23 cellular contexts compared by ENCODE assay signal in genomic region chr20:39897781-39898466, GRCh38.
DNase-seq lines count a peak whose midpoint lies in the region; ATAC-seq lines count a peak whose summit lies in the region.
"Had no signal": no experiment of that assay in that cellular context is flagged by ENCODE, and none has a peak within 500 bp of the region (broad histone marks: within the 10 kb centered on the region; RNA-seq: fewer than 3 reads in every experiment).

No MANE protein-coding gene starts in this region.

- H3K9me3 Mint-ChIP-seq in activated naive CD4-positive, alpha-beta T cell treated with anti-CD3 and anti-CD28 coated beads for 36 hours: peaks cover 3% of the 10 kb centered on the region
- H3K9me3 Mint-ChIP-seq: activated naive CD8-positive, alpha-beta T cell treated with anti-CD3 and anti-CD28 coated beads for 36 hours; nephron progenitor cell; T-helper 2 cell treated with Interferon-gamma antibody and Interleukin-4, amounts not matched to agents 5 μg/mL and 100 μg/mL, for 36 hours had no signal

- peaks cover 25% of the 10 kb centered on the region for H3F3A ChIP-seq in GM23248 (ENCODE audit: insufficient read depth)

- H3K27me3 Mint-ChIP-seq in activated naive CD4-positive, alpha-beta T cell treated with anti-CD3 and anti-CD28 coated beads for 36 hours (ENCODE audit: low read depth): no peaks in the 10 kb centered on the region

- H3K4me3 ChIP-seq in ACC112 (ENCODE audit: low read depth, low read length): no peak overlapping the region
- H3K4me3 ChIP-seq in GM23248: no peak overlapping the region
- H3K4me3 ChIP-seq: ovary, PC-9, spleen, transverse colon had no signal

- H3K4me1 Mint-ChIP-seq in activated naive CD4-positive, alpha-beta T cell treated with anti-CD3 and anti-CD28 coated beads for 36 hours (ENCODE audit: low read depth): no peaks in the 10 kb centered on the region
- H3K4me1 Mint-ChIP-seq: activated naive CD8-positive, alpha-beta T cell treated with anti-CD3 and anti-CD28 coated beads for 36 hours; nephron progenitor cell had no signal

- DNase-seq in GM23248: peak; percentile 55
- peak; percentile 12 for DNase-seq in astrocyte of the hippocampus (ENCODE audit: low read depth, low spot score)
- DNase-seq in fibroblast of peridontal ligament (ENCODE audit: extremely low read depth): peak; percentile 41
- no peak for DNase-seq in midbrain (lab: John Stamatoyannopoulos, UW)
- no peak for DNase-seq in NCI-H510A (lab: John Stamatoyannopoulos, UW)
- DNase-seq in activated naive CD4-positive, alpha-beta T cell treated with anti-CD3 and anti-CD28 coated beads for 36 hours: no peak
- DNase-seq: activated CD4-positive, alpha-beta T cell treated with anti-CD3 and anti-CD28 coated beads for 4 hours; activated CD8-positive, alpha-beta memory T cell treated with anti-CD3 and anti-CD28 coated beads for 24 hours; activated effector memory CD4-positive, alpha-beta T cell treated with Interleukin-2 at 50 U/mL for 16 hours; activated naive CD8-positive, alpha-beta T cell treated with anti-CD3 and anti-CD28 coated beads for 36 hours; cerebellar nuclear complex; NCI-H524 treated with DMSO at 0.1 percent for 48 hours; nephron progenitor cell; ovary; PC-9; Right ventricle myocardium superior; spleen; transverse colon had no signal

- no peaks in the 10 kb centered on the region for H3K27me3 ChIP-seq in ACC112 (ENCODE audit: insufficient read depth, low read length)
- no peaks in the 10 kb centered on the region for H3K27me3 ChIP-seq in GM23248 (replicated peaks; ENCODE audit: insufficient read depth)
- H3K27me3 ChIP-seq: ovary, transverse colon had no signal

- ATAC-seq in GM18520 (IDR thresholded peaks at IDR 0.05; ENCODE audit: unreplicated experiment): no peak
- ATAC-seq: HCT116 had no signal

- WGBS in GM23248 (ENCODE audit: low coverage in 1 of 2, low lambda C conversion rate in 2 of 2, missing lambda C conversion rate in 2 of 2), 2 experiments: 92 to 93% methylated on average over 4 of the region's 4 CpGs

- H3K36me3 ChIP-seq in ACC112 (ENCODE audit: insufficient read depth, low read length) (no peaks in the 10 kb centered on the region), GM23248 (ENCODE audit: low read depth) (no peaks in the 10 kb centered on the region)
- H3K36me3 ChIP-seq: ovary, spleen, transverse colon had no signal

- no peak overlapping the region for H3K4me3 Mint-ChIP-seq in activated naive CD4-positive, alpha-beta T cell treated with anti-CD3 and anti-CD28 coated beads for 36 hours
- H3K4me3 Mint-ChIP-seq: activated naive CD8-positive, alpha-beta T cell treated with anti-CD3 and anti-CD28 coated beads for 36 hours; nephron progenitor cell; T-helper 2 cell treated with Interferon-gamma antibody and Interleukin-4, amounts not matched to agents 5 μg/mL and 100 μg/mL, for 36 hours had no signal

- H4K20me1 ChIP-seq in GM23248 (ENCODE audit: insufficient read depth): no peaks in the 10 kb centered on the region

- peak overlapping the region; percentile 44 for H3K27ac ChIP-seq in ACC112 (ENCODE audit: low read depth, low read length)
- H3K27ac ChIP-seq in GM23248: 0 out of 2 replicates have a peak overlapping the region, but pooled peaks have one; percentile 15
- H3K27ac ChIP-seq: KMS-11, ovary, PC-9, spleen, transverse colon had no signal

- peaks cover 19% of the 10 kb centered on the region for H3K4me1 ChIP-seq in ACC112 (ENCODE audit: control insufficient read depth, insufficient read depth, low read length, unreplicated experiment)
- H3K4me1 ChIP-seq in GM23248 (ENCODE audit: insufficient read depth): peaks cover 28% of the 10 kb centered on the region
- H3K4me1 ChIP-seq: spleen, transverse colon had no signal

- H3K9ac ChIP-seq in GM23248: no peak overlapping the region
- H3K9ac ChIP-seq: KMS-11 had no signal

- H2AFZ ChIP-seq in ACC112 (ENCODE audit: low read length, unreplicated experiment) (no peak overlapping the region), GM23248 (no peak overlapping the region)
- H2AFZ ChIP-seq: PC-9 had no signal

- H3K79me2 ChIP-seq in ACC112 (ENCODE audit: control insufficient read depth, insufficient read depth, low read length, unreplicated experiment) (no peaks in the 10 kb centered on the region), GM23248 (ENCODE audit: insufficient read depth) (no peaks in the 10 kb centered on the region)

- intact Hi-C loops in activated naive CD4-positive, alpha-beta T cell treated with anti-CD3 and anti-CD28 coated beads for 36 hours (cut with micrococcal nuclease): no loop called here

- no peaks in the 10 kb centered on the region for H3K9me3 ChIP-seq in GM23248 (ENCODE audit: low read depth)
- H3K9me3 ChIP-seq: ovary, spleen, transverse colon had no signal

- CTCF ChIA-PET in activated naive CD4-positive, alpha-beta T cell treated with anti-CD3 and anti-CD28 coated beads for 36 hours (lab: Charles Lee): no interaction called here

- H3K36me3 Mint-ChIP-seq in activated naive CD4-positive, alpha-beta T cell treated with anti-CD3 and anti-CD28 coated beads for 36 hours (ENCODE audit: low read depth): no peaks in the 10 kb centered on the region
- H3K36me3 Mint-ChIP-seq: activated naive CD8-positive, alpha-beta T cell treated with anti-CD3 and anti-CD28 coated beads for 36 hours had no signal

- peak overlapping the region; percentile 13 for H3K4me2 ChIP-seq in GM23248 (ENCODE audit: unreplicated experiment)
- H3K4me2 ChIP-seq: KMS-11, PC-9 had no signal

- in situ Hi-C loops in GM23248 (cut with MboI): loop anchor here (10.0 kb wide), 1 partner anchor 797 kb away; no protein-coding TSS in a partner anchor

- H3K9me2 ChIP-seq in GM23248 (ENCODE audit: insufficient read depth): no peaks in the 10 kb centered on the region

- no peak overlapping the region for H3K27ac Mint-ChIP-seq in activated naive CD4-positive, alpha-beta T cell treated with anti-CD3 and anti-CD28 coated beads for 36 hours
- H3K27ac Mint-ChIP-seq: activated naive CD8-positive, alpha-beta T cell treated with anti-CD3 and anti-CD28 coated beads for 36 hours; nephron progenitor cell; T-helper 2 cell treated with Interferon-gamma antibody and Interleukin-4, amounts not matched to agents 5 μg/mL and 100 μg/mL, for 36 hours had no signal

Comparison
In these comparisons a context has a peak if more than half of its experiments do, and no peak if none do; other contexts are left out.
1. DNase-seq: peak in GM23248 (single experiment), astrocyte of the hippocampus (single experiment) and fibroblast of peridontal ligament (single experiment); none in midbrain (single experiment), NCI-H510A (single experiment) and activated naive CD4-positive, alpha-beta T cell treated with anti-CD3 and anti-CD28 coated beads for 36 hours (single experiment).